ENCODE assay signal across 8 cellular contexts in genomic region chr6:43477235-43478007, GRCh38. TPM values are rescaled to one million over a fixed set of nuclear protein-coding genes. Genes with fewer than 3 reads are reported as not detected.
DNase-seq lines count a peak whose midpoint lies in the region; ATAC-seq and TF ChIP-seq lines count a peak whose summit lies in the region.

TSS of gene TJAP1 (plus strand) at chr6:43477570. CDS start at chr6:43499002, 21,432 bp downstream.

- peak within 1 kb of the TSS; percentile 73 to 77 for H3K4me3 ChIP-seq in right atrium auricular region
- H3K4me3 ChIP-seq in psoas muscle: peak within 1 kb of the TSS; percentile 82
- peak within 1 kb of the TSS; percentile 93 for H3K4me3 ChIP-seq in urinary bladder (ENCODE audit: low read depth, low read length)

- TF ChIP-seq POLR2A in GM10847 (IDR thresholded peaks at IDR 0.05; ENCODE audit: extremely low read depth, insufficient read length): peak; percentile 88

- no peaks in the 10 kb centered on the region for H3K9me3 ChIP-seq in right atrium auricular region
- H3K9me3 ChIP-seq in psoas muscle: no peaks in the 10 kb centered on the region

- peaks cover 0 to 19% of the 10 kb centered on the region in 2 donors for H3K4me1 ChIP-seq in right atrium auricular region
- peaks cover 42% of the 10 kb centered on the region for H3K4me1 ChIP-seq in psoas muscle
- H3K4me1 ChIP-seq in urinary bladder (ENCODE audit: insufficient read depth): no peaks in the 10 kb centered on the region

- TF ChIP-seq CTCF in right atrium auricular region (IDR thresholded peaks at IDR 0.05) (no peak), psoas muscle (IDR thresholded peaks at IDR 0.05) (no peak)

- no peaks in the 10 kb centered on the region for H3K36me3 ChIP-seq in right atrium auricular region
- H3K36me3 ChIP-seq in psoas muscle (ENCODE audit: insufficient read depth in 1 of 2, low read depth in 1 of 2): peaks cover 0 to 16% of the 10 kb centered on the region in 2 donors
- H3K36me3 ChIP-seq in urinary bladder (ENCODE audit: insufficient read depth): no peaks in the 10 kb centered on the region

- 1 to 2% (median 1%) methylated on average over 34 of the region's 34 CpGs for WGBS in psoas muscle, 3 donors
- 1% methylated on average over 34 of the region's 34 CpGs for WGBS in urinary bladder

- DNase-seq in NCI-H1694 (lab: John Stamatoyannopoulos, UW): peak; percentile 88
- peak; percentile 90 for DNase-seq in right atrium auricular region (ENCODE audit: low spot score)
- DNase-seq in psoas muscle: peak; percentile 93 to 94

- ATAC-seq in HG02678 (IDR thresholded peaks at IDR 0.05; ENCODE audit: unreplicated experiment) (peak; percentile 94), psoas muscle (peak; percentile 97 to 99 (median 98))

- intact Hi-C loops in T-helper 2 cell treated with Interferon-gamma antibody and Interleukin-4, amounts not matched to agents 100 ng/mL and 5 ng/mL, for 36 hours (cut with micrococcal nuclease): loop anchor here (1.0 to 2.0 kb wide), 5 partner anchors 39 to 303 kb away; partner anchors contain the start of genes ABCC10, GTPBP2, POLR1C and YIPF3
- intact Hi-C loops in psoas muscle (cut with DNase I): no loop called here

- H3K27ac ChIP-seq in angular gyrus (ENCODE audit: low read depth, low read length): peak within 1 kb of the TSS; percentile 62
- peak within 1 kb of the TSS; percentile 81 to 82 for H3K27ac ChIP-seq in right atrium auricular region
- peak within 1 kb of the TSS; percentile 87 for H3K27ac ChIP-seq in psoas muscle
- peak within 1 kb of the TSS; percentile 61 for H3K27ac ChIP-seq in urinary bladder (ENCODE audit: low read depth)

- H3K27me3 ChIP-seq in right atrium auricular region: no peaks in the 10 kb centered on the region
- no peaks in the 10 kb centered on the region for H3K27me3 ChIP-seq in psoas muscle (ENCODE audit: insufficient read depth in 3 of 3, low read length in 2 of 3)

RNA-seq across cellular contexts. Expression of gene TJAP1, which starts in this region (rescaled TPM):
- 31.3 and 36.2 TPM in 2 replicates for total RNA-seq in T-helper 2 cell treated with Interferon-gamma antibody and Interleukin-4, amounts not matched to agents 100 ng/mL and 5 ng/mL, for 36 hours
- 10 to 100 TPM; 15.8 to 22.0 TPM for total RNA-seq in right atrium auricular region
- 10 to 100 TPM; 31.4 to 39.9 (median 36.3) TPM for total RNA-seq in psoas muscle
- 10 to 100 TPM; 18.0 to 35.2 (median 20.8) TPM for polyA plus RNA-seq in psoas muscle
- total RNA-seq in urinary bladder: 10.5 TPM
- 29.7 TPM for polyA plus RNA-seq in urinary bladder

Comparison
In these comparisons a context has a peak if more than half of its experiments do, and no peak if none do; other contexts are left out.
1. Peak in every context shown above with its lines: DNase-seq, ATAC-seq, H3K4me3 ChIP-seq and H3K27ac ChIP-seq.